ENCODE assay signal across 10 cellular contexts in the genomic region with DNA sequence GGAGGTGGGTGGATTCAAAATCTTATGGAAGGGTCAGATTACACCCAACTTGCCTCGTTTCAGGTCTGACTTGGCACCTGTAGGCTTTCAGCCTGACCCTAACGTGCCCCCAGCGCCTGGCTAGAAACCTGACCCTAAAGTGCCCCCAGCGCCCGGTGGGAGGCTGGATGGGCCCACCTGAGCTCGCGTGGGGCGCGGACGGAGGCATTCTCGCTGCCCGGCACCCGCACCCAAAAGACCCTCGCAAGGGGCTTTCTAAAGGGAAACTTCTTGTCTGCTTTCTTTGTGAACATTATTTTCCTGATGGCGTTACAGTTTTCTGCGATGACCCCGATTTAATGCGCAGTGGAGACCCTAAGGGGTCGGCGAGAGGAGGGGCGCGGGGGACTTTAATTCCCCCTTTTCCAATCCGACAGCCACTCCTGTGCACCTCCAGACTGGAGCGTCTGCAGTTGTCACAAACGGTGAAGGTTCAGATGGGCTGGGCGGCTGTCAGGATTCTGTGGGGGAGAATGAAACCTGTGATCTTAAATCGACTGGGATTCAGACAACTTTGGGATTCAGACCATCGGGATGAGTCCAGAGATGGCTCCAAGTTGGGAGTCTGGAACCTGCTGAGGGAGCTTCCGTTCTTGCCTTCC. TPM values are rescaled to one million over a fixed set of nuclear protein-coding genes. Genes with fewer than 3 reads are reported as not detected.
A peak's percentile ranks its signal among the peaks of the same experiment; 100 is the strongest.
DNase-seq lines count a peak whose midpoint lies in the region; ATAC-seq and TF ChIP-seq lines count a peak whose summit lies in the region.
"Had no signal": no experiment of that assay in that cellular context is flagged by ENCODE, and none has a peak within 500 bp of the region (broad histone marks: within the 10 kb centered on the region; RNA-seq: fewer than 3 reads in every experiment).

No MANE protein-coding gene starts in this region.

- H3K27ac ChIP-seq in gastrocnemius medialis: no peak overlapping the region
- H3K27ac ChIP-seq: upper lobe of left lung had no signal

- peaks cover 77% of the 10 kb centered on the region for H3K27me3 ChIP-seq in NT2/D1 (ENCODE audit: insufficient read depth, insufficient read length)
- no peaks in the 10 kb centered on the region for H3K27me3 ChIP-seq in endocrine pancreas (ENCODE audit: control insufficient read depth, insufficient read depth, low read length)
- H3K27me3 ChIP-seq in gastrocnemius medialis: peaks cover 34 to 51% (median 50%) of the 10 kb centered on the region in 3 donors

- intact Hi-C loops in gastrocnemius medialis (cut with DNase I; ENCODE audit: low total_unique reads): loop anchor here (5.0 kb wide), 1 partner anchor 180 kb away; no protein-coding TSS in a partner anchor

- TF ChIP-seq CTCF in gastrocnemius medialis (IDR thresholded peaks at IDR 0.05 in 4 of 5, conservative IDR thresholded peaks at IDR 0.05 in 1 of 5): no peak

- TF ChIP-seq POLR2A in gastrocnemius medialis (IDR thresholded peaks at IDR 0.05): no peak

- no peak overlapping the region for H3K4me3 Mint-ChIP-seq in T-helper 2 cell treated with Interferon-gamma antibody and Interleukin-4, amounts not matched to agents 5 μg/mL and 100 μg/mL, for 36 hours

- H3K4me1 Mint-ChIP-seq in T-helper 2 cell treated with Interferon-gamma antibody and Interleukin-4, amounts not matched to agents 5 μg/mL and 100 μg/mL, for 36 hours (ENCODE audit: low read depth): peaks cover 14% of the 10 kb centered on the region

- DNase-seq in T-helper 2 cell treated with Interferon-gamma antibody and Interleukin-4, amounts not matched to agents 5 μg/mL and 100 μg/mL, for 36 hours (ENCODE audit: low spot score): no peak
- no peak for DNase-seq in T-helper 2 cell
- no peak for DNase-seq in NT2/D1 (ENCODE audit: low read depth, low spot score)
- DNase-seq in gastrocnemius medialis: no peak
- DNase-seq in RPMI8226: no peak
- no peak for DNase-seq in NOMO-1 treated with dmso at 0.1 percent for 144 hours (lab: John Stamatoyannopoulos, UW; ENCODE audit: unreplicated experiment)
- DNase-seq: activated CD4-positive, alpha-beta T cell treated with anti-CD3 and anti-CD28 coated beads, Interleukin-2, amount 50 U/mL, for 4 hours had no signal

- H3K4me3 ChIP-seq in NT2/D1 (ENCODE audit: insufficient read length, low read depth) (peak overlapping the region; percentile 34), endocrine pancreas (ENCODE audit: control insufficient read depth, insufficient read depth, low read length) (peak overlapping the region; percentile 57), gastrocnemius medialis (peak overlapping the region; percentile 41 to 53 (median 44))

- peaks cover 81% of the 10 kb centered on the region for H3K27me3 Mint-ChIP-seq in T-helper 2 cell treated with Interferon-gamma antibody and Interleukin-4, amounts not matched to agents 5 μg/mL and 100 μg/mL, for 36 hours (ENCODE audit: low read depth)

- H3K9ac ChIP-seq in NT2/D1 (ENCODE audit: insufficient read length, low read depth): peak overlapping the region; percentile 6
- H3K9ac ChIP-seq in endocrine pancreas (ENCODE audit: control insufficient read depth, insufficient read depth, low read length): peak overlapping the region; percentile 57

- ATAC-seq in gastrocnemius medialis: no peak
- no peak for ATAC-seq in HG02571 (IDR thresholded peaks at IDR 0.05; ENCODE audit: unreplicated experiment)

- H3K9me3 ChIP-seq in NT2/D1 (ENCODE audit: insufficient read depth, low read length) (no peaks in the 10 kb centered on the region), endocrine pancreas (ENCODE audit: control insufficient read depth, low read length) (no peaks in the 10 kb centered on the region), gastrocnemius medialis (no peaks in the 10 kb centered on the region)
- H3K9me3 ChIP-seq: upper lobe of left lung had no signal

- in situ Hi-C loops in gastrocnemius medialis (cut with MboI; ENCODE audit: low sequenced_read_pairs in 4 of 4): no loop called here

- no peaks in the 10 kb centered on the region for H3K9me3 Mint-ChIP-seq in T-helper 2 cell treated with Interferon-gamma antibody and Interleukin-4, amounts not matched to agents 5 μg/mL and 100 μg/mL, for 36 hours

- peak overlapping the region; percentile 52 for H3K27ac Mint-ChIP-seq in T-helper 2 cell treated with Interferon-gamma antibody and Interleukin-4, amounts not matched to agents 5 μg/mL and 100 μg/mL, for 36 hours

- no peaks in the 10 kb centered on the region for H3K36me3 Mint-ChIP-seq in T-helper 2 cell treated with Interferon-gamma antibody and Interleukin-4, amounts not matched to agents 5 μg/mL and 100 μg/mL, for 36 hours (ENCODE audit: low read depth)

- no peaks in the 10 kb centered on the region for H3K36me3 ChIP-seq in NT2/D1 (ENCODE audit: insufficient read depth, insufficient read length, low read length)
- H3K36me3 ChIP-seq in endocrine pancreas (ENCODE audit: control insufficient read depth, insufficient read depth, low read length): no peaks in the 10 kb centered on the region
- H3K36me3 ChIP-seq in gastrocnemius medialis: no peaks in the 10 kb centered on the region
- H3K36me3 ChIP-seq: upper lobe of left lung had no signal

- H3K4me1 ChIP-seq in NT2/D1 (ENCODE audit: insufficient read depth, insufficient read length) (peaks cover 3% of the 10 kb centered on the region), endocrine pancreas (ENCODE audit: control insufficient read depth, insufficient read depth, low read length) (no peaks in the 10 kb centered on the region), gastrocnemius medialis (peaks cover 14 to 36% of the 10 kb centered on the region in 2 donors)

RNA-seq across cellular contexts. Expression of a gene that starts 0.7 kb away (rescaled TPM):
- total RNA-seq in gastrocnemius medialis: not detected

RNA-seq across cellular contexts. Expression of a gene that starts 28.8 kb away (rescaled TPM):
- total RNA-seq in gastrocnemius medialis: 1 to 10 TPM; 4.2 to 5.6 (median 4.7) TPM
